Comparison of ENCODE assay signal across 35 cellular contexts in the genomic region with DNA sequence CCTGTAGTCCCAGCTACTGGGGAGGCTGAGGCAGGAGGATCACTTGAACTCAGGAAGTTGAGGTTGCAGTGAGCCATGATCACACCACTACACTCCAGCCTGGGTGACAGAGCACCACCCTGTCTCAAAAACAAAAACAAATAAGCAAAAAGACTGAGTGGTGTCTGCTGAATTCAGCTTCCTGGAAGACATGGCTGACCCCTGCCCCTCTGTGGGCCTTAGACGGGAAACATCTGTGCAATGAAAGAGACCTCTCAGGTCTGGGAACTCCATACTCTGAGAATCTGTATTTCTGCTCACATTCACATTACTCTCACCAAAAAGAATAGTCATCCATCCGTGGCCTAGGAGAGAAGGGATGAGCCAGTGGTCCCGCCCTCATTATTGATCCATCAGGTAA. TPM values are rescaled to one million over a fixed set of nuclear protein-coding genes. Genes with fewer than 3 reads are reported as not detected.
"Had no signal": no experiment of that assay in that cellular context is flagged by ENCODE, and none has a peak within 500 bp of the region (broad histone marks: within the 10 kb centered on the region; RNA-seq: fewer than 3 reads in every experiment).

No MANE protein-coding gene starts in this region.

- H3K9me3 ChIP-seq: ascending aorta, body of pancreas, breast epithelium had no signal

- H3K4me3 Mint-ChIP-seq: activated CD4-positive, alpha-beta memory T cell treated with anti-CD3 and anti-CD28 coated beads, Interleukin-2, amount 10 ng/mL, durations not matched to agents 7 days and 5 days; activated naive CD8-positive, alpha-beta T cell treated with anti-CD3 and anti-CD28 coated beads, Interleukin-2, amount 10 ng/mL, durations not matched to agents 7 days and 5 days; activated T-cell treated with anti-CD3 and anti-CD28 coated beads, Interleukin-2, amount 50 U/mL, for 24 hours had no signal

- ATAC-seq: body of pancreas, PC-3, Right ventricle myocardium inferior had no signal

- H3K27ac ChIP-seq: ascending aorta, body of pancreas, breast epithelium, RWPE1, WERI-Rb-1 had no signal

- H3K36me3 Mint-ChIP-seq: activated naive CD4-positive, alpha-beta T cell treated with anti-CD3 and anti-CD28 coated beads, Interleukin-2, amount 50 U/mL, for 24 hours; activated naive CD8-positive, alpha-beta T cell treated with anti-CD3 and anti-CD28 coated beads, Interleukin-2, amount 10 ng/mL, durations not matched to agents 7 days and 5 days had no signal

- H3K4me3 ChIP-seq: ascending aorta, body of pancreas, breast epithelium had no signal

- H3K36me3 ChIP-seq: ascending aorta, breast epithelium, WERI-Rb-1 had no signal

- H3K9me3 Mint-ChIP-seq: activated CD4-positive, alpha-beta memory T cell treated with anti-CD3 and anti-CD28 coated beads, Interleukin-2, amount 10 ng/mL, durations not matched to agents 7 days and 5 days; activated naive CD4-positive, alpha-beta T cell treated with anti-CD3 and anti-CD28 coated beads, Interleukin-2, amount 50 U/mL, for 24 hours; activated naive CD8-positive, alpha-beta T cell treated with anti-CD3 and anti-CD28 coated beads, Interleukin-2, amount 10 ng/mL, durations not matched to agents 7 days and 5 days; activated T-cell treated with anti-CD3 and anti-CD28 coated beads, Interleukin-2, amount 50 U/mL, for 24 hours; activated T-helper 2 cell treated with anti-CD3 and anti-CD28 coated beads, Interferon-gamma antibody, Interleukin-2, Interleukin-4, amounts not matched to agents 10 μg/mL and 5 μg/mL and 100 μg/mL, durations not matched to agents 14 hours and 24 hours and 36 hours had no signal

- H3K27ac Mint-ChIP-seq: activated CD4-positive, alpha-beta memory T cell treated with anti-CD3 and anti-CD28 coated beads, Interleukin-2, amount 10 ng/mL, durations not matched to agents 7 days and 5 days; activated naive CD4-positive, alpha-beta T cell treated with anti-CD3 and anti-CD28 coated beads, Interleukin-2, amount 50 U/mL, for 24 hours; activated naive CD8-positive, alpha-beta T cell treated with anti-CD3 and anti-CD28 coated beads, Interleukin-2, amount 10 ng/mL, durations not matched to agents 7 days and 5 days; activated T-cell treated with anti-CD3 and anti-CD28 coated beads, Interleukin-2, amount 50 U/mL, for 24 hours; activated T-helper 2 cell treated with anti-CD3 and anti-CD28 coated beads, Interferon-gamma antibody, Interleukin-2, Interleukin-4, amounts not matched to agents 10 μg/mL and 5 μg/mL and 100 μg/mL, durations not matched to agents 14 hours and 24 hours and 36 hours had no signal

- DNase-seq: activated CD4-positive, alpha-beta memory T cell treated with anti-CD3 and anti-CD28 coated beads, Interleukin-2, amount 10 ng/mL, durations not matched to agents 7 days and 5 days; activated CD4-positive, alpha-beta T cell treated with anti-CD3 and anti-CD28 coated beads for 1 hour; activated CD4-positive, alpha-beta T cell treated with anti-CD3 and anti-CD28 coated beads for 48 hours; activated CD4-positive, CD25-positive, alpha-beta regulatory T cell; activated gamma-delta T cell; activated naive CD4-positive, alpha-beta T cell treated with Interleukin-2 at 50 U/mL for 16 hours; activated naive CD8-positive, alpha-beta T cell treated with anti-CD3 and anti-CD28 coated beads, Interleukin-2, amount 10 ng/mL, durations not matched to agents 7 days and 5 days; activated T-cell treated with anti-CD3 and anti-CD28 coated beads, Interleukin-2, amount 50 U/mL, for 24 hours; amygdala; body of pancreas; cerebellar nuclear complex; Karpas-422; NCI-H1048; NCI-H1105 treated with DMSO at 0.1 percent for 48 hours; NCI-H1436; NCI-H1694; NCI-H1930; NCI-H2081 treated with DMSO at 0.1 percent for 48 hours; NCI-H446 treated with DMSO at 0.1 percent for 48 hours; NCI-H524; NK-92 treated with Interleukin-12 subunit alpha and Interleukin-12 subunit beta, amount 100 ng/mL, for 24 hours; SIG-M5; SW 1271; T-helper 1 cell; T1000; WERI-Rb-1 had no signal

- H3K4me1 ChIP-seq: breast epithelium had no signal

RNA-seq across cellular contexts. Expression of a gene that starts 2.0 kb away (rescaled TPM):
- total RNA-seq: activated CD4-positive, alpha-beta memory T cell treated with anti-CD3 and anti-CD28 coated beads, Interleukin-2, amount 10 ng/mL, durations not matched to agents 7 days and 5 days; activated CD8-positive, alpha-beta memory T cell treated with anti-CD3 and anti-CD28 coated beads for 36 hours; activated naive CD8-positive, alpha-beta T cell treated with anti-CD3 and anti-CD28 coated beads, Interleukin-2, amount 10 ng/mL, durations not matched to agents 7 days and 5 days; activated T-helper 2 cell treated with anti-CD3 and anti-CD28 coated beads, Interferon-gamma antibody, Interleukin-2, Interleukin-4, amounts not matched to agents 10 μg/mL and 5 μg/mL and 100 μg/mL, durations not matched to agents 14 hours and 24 hours and 36 hours; ascending aorta; body of pancreas; breast epithelium; T-helper 2 cell treated with Interferon-gamma antibody and Interleukin-4, amounts not matched to agents 100 ng/mL and 5 ng/mL, for 36 hours had no signal
